In the genomic region with DNA sequence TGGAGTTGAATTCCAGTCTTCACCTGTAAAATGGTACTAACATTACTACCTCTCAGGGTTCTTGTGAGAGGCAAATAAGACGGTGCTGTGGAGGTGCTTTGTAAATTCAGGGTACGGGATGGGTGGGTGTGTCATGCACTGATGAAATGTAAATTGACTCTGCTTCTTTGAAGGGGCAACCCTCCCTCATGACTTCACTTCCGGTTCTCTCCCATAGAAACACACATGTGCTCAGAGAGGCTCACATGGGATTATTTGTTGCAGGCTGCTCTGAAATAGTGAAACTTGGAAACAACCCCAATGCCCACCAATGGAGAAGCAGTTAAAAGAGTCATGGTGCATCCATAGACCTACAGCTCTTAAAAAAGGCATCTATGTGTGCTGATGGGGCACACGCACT, we compare ENCODE assay signal across 22 cellular contexts.
"Had no signal": no experiment of that assay in that cellular context is flagged by ENCODE, and none has a peak within 500 bp of the region (broad histone marks: within the 10 kb centered on the region; RNA-seq: fewer than 3 reads in every experiment).

No MANE protein-coding gene starts in this region.

- H3K27me3 ChIP-seq: pancreas, right atrium auricular region had no signal

- H3K27ac ChIP-seq: heart left ventricle, left ventricle myocardium inferior, pancreas, psoas muscle, right atrium auricular region, spleen, suprapubic skin, tibial artery, upper lobe of right lung, VCaP had no signal

- H3K36me3 ChIP-seq: heart left ventricle, left ventricle myocardium inferior, pancreas, right atrium auricular region, spleen, suprapubic skin, tibial artery, upper lobe of right lung had no signal

- H3K9me3 Mint-ChIP-seq: activated T-cell treated with anti-CD3 and anti-CD28 coated beads, Interleukin-2, amount 50 U/mL, for 24 hours; natural killer cell treated with Interleukin-12 subunit alpha and Interleukin-12 subunit beta and Interleukin-15 and Interleukin-18, amount 100 ng/mL, for 72 hours had no signal

- DNase-seq: activated CD4-positive, alpha-beta T cell treated with anti-CD3 and anti-CD28 coated beads for 4 hours; activated CD4-positive, alpha-beta T cell treated with anti-CD3 and anti-CD28 coated beads, Interleukin-2, amount 50 U/mL, for 48 hours; activated CD8-positive, alpha-beta memory T cell treated with anti-CD3 and anti-CD28 coated beads, Interleukin-2, amount 50 U/mL, for 48 hours; activated gamma-delta T cell; activated naive CD4-positive, alpha-beta T cell treated with anti-CD3 and anti-CD28 coated beads, Interleukin-2, amount 50 U/mL, for 16 hours; activated T-cell treated with anti-CD3 and anti-CD28 coated beads, Interleukin-2, amount 50 U/mL, for 24 hours; amniotic stem cell; foreskin fibroblast; heart left ventricle; left ventricle myocardium inferior; pancreas; psoas muscle; spleen; stimulated activated naive CD4-positive, alpha-beta T cell; tibial artery; upper lobe of right lung had no signal

- H3K9me3 ChIP-seq: heart left ventricle, left ventricle myocardium inferior, pancreas, psoas muscle, right atrium auricular region, spleen, suprapubic skin, tibial artery, upper lobe of right lung had no signal

- H3K27ac Mint-ChIP-seq: activated T-cell treated with anti-CD3 and anti-CD28 coated beads, Interleukin-2, amount 50 U/mL, for 24 hours had no signal

- H3K36me3 Mint-ChIP-seq: natural killer cell treated with Interleukin-12 subunit alpha and Interleukin-12 subunit beta and Interleukin-15 and Interleukin-18, amount 100 ng/mL, for 72 hours had no signal

- H3K4me1 ChIP-seq: pancreas, psoas muscle had no signal

- H3K4me3 Mint-ChIP-seq: activated T-cell treated with anti-CD3 and anti-CD28 coated beads, Interleukin-2, amount 50 U/mL, for 24 hours; natural killer cell treated with Interleukin-12 subunit alpha and Interleukin-12 subunit beta and Interleukin-15 and Interleukin-18, amount 100 ng/mL, for 72 hours had no signal

- H3K4me3 ChIP-seq: heart left ventricle, left ventricle myocardium inferior, lung, pancreas, psoas muscle, right atrium auricular region, spleen, suprapubic skin, tibial artery, upper lobe of right lung had no signal

- ATAC-seq: esophagus mucosa; heart left ventricle; natural killer cell treated with Interleukin-12 subunit alpha and Interleukin-12 subunit beta and Interleukin-15 and Interleukin-18, amount 100 ng/mL, for 72 hours; pancreas; psoas muscle; upper lobe of right lung had no signal
